ENCODE assay signal across 33 cellular contexts in genomic region chr16:66800856-66801255, GRCh38. TPM values are rescaled to one million over a fixed set of nuclear protein-coding genes. Genes with fewer than 3 reads are reported as not detected.
"Had no signal": no experiment of that assay in that cellular context is flagged by ENCODE, and none has a peak within 500 bp of the region (broad histone marks: within the 10 kb centered on the region; RNA-seq: fewer than 3 reads in every experiment).

No MANE protein-coding gene starts in this region.

- H3K27ac ChIP-seq: adrenal gland, ascending aorta, cardiac muscle cell, esophagus squamous epithelium, ovary, sigmoid colon, thyroid gland, upper lobe of left lung, vagina had no signal

- H3K4me1 ChIP-seq: adrenal gland, ascending aorta, esophagus squamous epithelium, sigmoid colon, thyroid gland, upper lobe of left lung, vagina had no signal

- H3K36me3 ChIP-seq: ovary had no signal

- H3K27me3 ChIP-seq: adrenal gland, ascending aorta, cardiac muscle cell, esophagus squamous epithelium, ovary, sigmoid colon, thyroid gland, upper lobe of left lung, vagina had no signal

- H3K4me3 ChIP-seq: adrenal gland, ascending aorta, cardiac muscle cell, esophagus squamous epithelium, ovary, sigmoid colon, thyroid gland, upper lobe of left lung, vagina had no signal

- ATAC-seq: activated CD4-positive, alpha-beta T cell treated with anti-CD3 and anti-CD28 coated beads for 36 hours; left colon; stimulated activated memory B cell treated with anti-CD40 and anti-IgM and Interleukin-4, amounts not matched to agents 10 μg/mL and 1 μg/mL and 100 μg/mL, for 72 hours; stimulated activated naive CD8-positive, alpha-beta T cell treated with anti-CD3 and anti-CD28 coated beads, Interleukin-15, amount 100 ng/mL, for 72 hours had no signal

- H3K9me3 ChIP-seq: adrenal gland, ascending aorta, esophagus squamous epithelium, ovary, sigmoid colon, thyroid gland, upper lobe of left lung, vagina had no signal

- DNase-seq: activated B cell treated with CpG ODN at 0.5 μM for 24 hours; activated CD4-positive, alpha-beta T cell treated with anti-CD3 and anti-CD28 coated beads for 36 hours; activated CD4-positive, alpha-beta T cell treated with anti-CD3 and anti-CD28 coated beads, Interleukin-2, amount 50 U/mL, for 48 hours; activated CD8-positive, alpha-beta memory T cell treated with anti-CD3 and anti-CD28 coated beads for 24 hours; activated effector memory CD4-positive, alpha-beta T cell treated with anti-CD3 and anti-CD28 coated beads, Interleukin-2, amount 50 U/mL, for 16 hours; activated naive CD4-positive, alpha-beta T cell treated with anti-CD3 and anti-CD28 coated beads for 36 hours; activated naive CD8-positive, alpha-beta T cell treated with anti-CD3 and anti-CD28 coated beads for 36 hours; adrenal gland; esophagus squamous epithelium; left colon; naive B cell; nephron progenitor cell; ovary; sigmoid colon; small intestine; stimulated activated CD4-positive, alpha-beta T cell treated with anti-CD3 and anti-CD28 coated beads, Interleukin-1b, Interleukin-23, amount 100 ng/mL, for 48 hours; stimulated activated CD4-positive, alpha-beta T cell treated with anti-CD3 and anti-CD28 coated beads, Interleukin-4, amount 100 ng/mL, for 4 hours; stimulated activated CD8-positive, alpha-beta memory T cell treated with anti-CD3 and anti-CD28 coated beads, Interleukin-4, amount 100 ng/mL, for 48 hours; stimulated activated naive CD8-positive, alpha-beta T cell treated with anti-CD3 and anti-CD28 coated beads, Interleukin-15, amount 100 ng/mL, for 72 hours; substantia nigra; T-helper 1 cell; thyroid gland had no signal

RNA-seq across cellular contexts. Expression of gene TERB1, which starts 0.5 kb away (rescaled TPM):
- total RNA-seq: activated B cell treated with CpG ODN at 0.5 μM for 24 hours; activated naive CD4-positive, alpha-beta T cell treated with anti-CD3 and anti-CD28 coated beads for 36 hours; activated naive CD8-positive, alpha-beta T cell treated with anti-CD3 and anti-CD28 coated beads for 36 hours; adrenal gland; ascending aorta; cardiac muscle cell; esophagus squamous epithelium; progenitor cell of endocrine pancreas; vagina had no signal
- polyA plus RNA-seq: adrenal gland, cardiac muscle cell, small intestine had no signal

RNA-seq across cellular contexts. Expression of gene CA7, which starts 43.4 kb away (rescaled TPM):
- total RNA-seq: activated B cell treated with CpG ODN at 0.5 μM for 24 hours; activated naive CD4-positive, alpha-beta T cell treated with anti-CD3 and anti-CD28 coated beads for 36 hours; activated naive CD8-positive, alpha-beta T cell treated with anti-CD3 and anti-CD28 coated beads for 36 hours; adrenal gland; ascending aorta; esophagus squamous epithelium; frontal cortex; lower leg skin; mesothelial cell of epicardium; ovary; progenitor cell of endocrine pancreas; renal cortical epithelial cell; upper lobe of left lung; vagina had no signal
- polyA plus RNA-seq: adrenal gland, keratinocyte, ovary had no signal
